In genomic region chr10:100338434-100339036, GRCh38 we compare ENCODE assay signal across 1 cellular context.
TF ChIP-seq lines count a peak whose summit lies in the region.

No MANE protein-coding gene starts in this region.

TF ChIP-seq in endothelial cell of umbilical vein, 7 proteins besides CTCF, POLR2A, EP300 and RAD21:
- TF ChIP-seq, protein P1, sequence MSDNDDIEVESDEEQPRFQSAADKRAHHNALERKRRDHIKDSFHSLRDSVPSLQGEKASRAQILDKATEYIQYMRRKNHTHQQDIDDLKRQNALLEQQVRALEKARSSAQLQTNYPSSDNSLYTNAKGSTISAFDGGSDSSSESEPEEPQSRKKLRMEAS (IDR thresholded peaks at IDR 0.05; ENCODE audit: insufficient read depth, insufficient read length), result no peak
- TF ChIP-seq POLR2AphosphoS5 (IDR thresholded peaks at IDR 0.05; ENCODE audit: insufficient read depth, low read depth, low read length) (no peak), EZH2 (IDR thresholded peaks at IDR 0.05; ENCODE audit: borderline replicate concordance, low read depth, low read length, severe bottlenecking) (no peak), JUN (IDR thresholded peaks at IDR 0.05; ENCODE audit: borderline replicate concordance, insufficient read depth, insufficient read length, low read depth) (no peak), MYC (IDR thresholded peaks at IDR 0.05; ENCODE audit: low read depth, low read length) (no peak), FOS (IDR thresholded peaks at IDR 0.05; ENCODE audit: borderline replicate concordance, insufficient read depth, low read length) (no peak), GATA2 (IDR thresholded peaks at IDR 0.05; ENCODE audit: insufficient read depth, insufficient read length, low read depth, low read length) (no peak)
TF ChIP-seq in endothelial cell of umbilical vein: peak in this region for 0.
